16 cellular contexts compared by ENCODE assay signal in genomic region chr11:9642894-9643293, GRCh38. TPM values are rescaled to one million over a fixed set of nuclear protein-coding genes. Genes with fewer than 3 reads are reported as not detected.
DNase-seq lines count a peak whose midpoint lies in the region; ATAC-seq, FAIRE-seq and TF ChIP-seq lines count a peak whose summit lies in the region.
"Had no signal": no experiment of that assay in that cellular context is flagged by ENCODE, and none has a peak within 500 bp of the region (broad histone marks: within the 10 kb centered on the region; RNA-seq: fewer than 3 reads in every experiment).

No MANE protein-coding gene starts in this region.

- intact Hi-C loops in adrenal gland (cut with DNase I) (no loop called here), upper lobe of right lung (cut with DNase I) (no loop called here)

- TF ChIP-seq POLR2A in adrenal gland (IDR thresholded peaks at IDR 0.05) (no peak), H54 (IDR thresholded peaks at IDR 0.05; ENCODE audit: low read depth, low read length) (no peak)

- H3K4me3 ChIP-seq in adrenal gland (no peak overlapping the region), upper lobe of right lung (no peak overlapping the region)
- H3K4me3 ChIP-seq: GM23248 had no signal

- no peak for TF ChIP-seq CTCF in adrenal gland (IDR thresholded peaks at IDR 0.05)
- no peak for TF ChIP-seq CTCF in upper lobe of right lung (IDR thresholded peaks at IDR 0.05)

- DNase-seq in NOMO-1 treated with DMSO at 0.1 percent for 48 hours (lab: John Stamatoyannopoulos, UW; ENCODE audit: unreplicated experiment) (peak; percentile 9), NOMO-1 treated with dmso at 0.1 percent for 144 hours (lab: John Stamatoyannopoulos, UW; ENCODE audit: unreplicated experiment) (no peak), MV-4-11 (lab: John Stamatoyannopoulos, UW) (peak; percentile 71), adrenal gland (peak in 5 of 7 donors; percentile 19 to 52 (median 25)), upper lobe of right lung (no peak), H54 (ENCODE audit: insufficient read length, low spot score) (no peak), NCI-H446 (lab: John Stamatoyannopoulos, UW) (no peak)
- DNase-seq: C1 segment of cervical spinal cord, GM23248, NCI-H1436 treated with DMSO at 0.1 percent for 48 hours, NCI-H345, SHP77 treated with DMSO at 0.1 percent for 48 hours, T-cell had no signal

- H3K27ac ChIP-seq in adrenal gland (no peak overlapping the region), upper lobe of right lung (no peak overlapping the region)
- H3K27ac ChIP-seq: 22Rv1, GM23248, KMS-11 had no signal

- 60 to 70% (median 67%) methylated on average over 2 of the region's 2 CpGs for WGBS in adrenal gland, 4 donors

- H3K9me3 ChIP-seq in adrenal gland (replicated peaks in 1 of 3) (no peaks in the 10 kb centered on the region), upper lobe of right lung (no peaks in the 10 kb centered on the region)

- H3K36me3 ChIP-seq in adrenal gland (replicated peaks in 1 of 2) (no peaks in the 10 kb centered on the region), upper lobe of right lung (no peaks in the 10 kb centered on the region)

- H3K4me1 ChIP-seq in adrenal gland (replicated peaks in 1 of 2), result peaks cover 0 to 7% of the 10 kb centered on the region in 2 donors
- peaks cover 10% of the 10 kb centered on the region for H3K4me1 ChIP-seq in upper lobe of right lung

- FAIRE-seq in H54 (lab: Jason Lieb, UNC), result no peak

- ATAC-seq in upper lobe of right lung (peak; percentile 43), HG03175 (IDR thresholded peaks at IDR 0.05; ENCODE audit: unreplicated experiment) (no peak)
- ATAC-seq: T-cell had no signal

- H3K27me3 ChIP-seq in adrenal gland (no peaks in the 10 kb centered on the region), upper lobe of right lung (no peaks in the 10 kb centered on the region)

RNA-seq across cellular contexts. Expression of gene SWAP70, which starts 21.0 kb away (rescaled TPM):
- total RNA-seq in adrenal gland, result 10 to 100 TPM; 13.3 to 23.5 (median 20.1) TPM
- polyA plus RNA-seq in adrenal gland, result 10 to 100 TPM in 1 of 3 donors, 1 to 10 TPM in 2; 6.5 to 17.2 (median 8.8) TPM
- total RNA-seq in upper lobe of right lung, result 61.5 TPM

Comparison
In these comparisons a context has a peak if more than half of its experiments do, and no peak if none do; other contexts are left out.
1. DNase-seq: peak in NOMO-1 treated with DMSO at 0.1 percent for 48 hours (single experiment), MV-4-11 (single experiment) and adrenal gland (5 of 7); none in NOMO-1 treated with dmso at 0.1 percent for 144 hours (single experiment), upper lobe of right lung (single experiment), H54 (single experiment) and NCI-H446 (0 of 2).